Comparison of ENCODE assay signal across 13 cellular contexts in genomic region chr14:62943202-62943601, GRCh38.
"Had no signal": no experiment of that assay in that cellular context is flagged by ENCODE, and none has a peak within 500 bp of the region (broad histone marks: within the 10 kb centered on the region; RNA-seq: fewer than 3 reads in every experiment).

No MANE protein-coding gene starts in this region.

- DNase-seq: activated CD4-positive, alpha-beta T cell treated with anti-CD3 and anti-CD28 coated beads, Interleukin-2, amount 50 U/mL, for 1 hour; activated CD8-positive, alpha-beta memory T cell treated with anti-CD3 and anti-CD28 coated beads for 24 hours; activated gamma-delta T cell treated with Interleukin-2 at 50 U/mL for 16 hours; glutamatergic neuron; mesendoderm; nucleus accumbens; posterior cingulate gyrus; retina; small intestine; stimulated activated CD4-positive, alpha-beta T cell treated with anti-CD3 and anti-CD28 coated beads, Interleukin-4, amount 100 ng/mL, for 24 hours; stimulated activated naive CD4-positive, alpha-beta T cell; transverse colon had no signal

- H3K4me3 ChIP-seq: breast epithelium, transverse colon had no signal

- H3K36me3 ChIP-seq: breast epithelium, transverse colon had no signal

- H3K9me3 ChIP-seq: breast epithelium, transverse colon had no signal

- H3K27me3 ChIP-seq: breast epithelium, transverse colon had no signal

- H3K27ac ChIP-seq: breast epithelium, transverse colon had no signal

- H3K4me1 ChIP-seq: breast epithelium, transverse colon had no signal
